9 cellular contexts compared by ENCODE assay signal in genomic region chr3:108503722-108504121, GRCh38. TPM values are rescaled to one million over a fixed set of nuclear protein-coding genes. Genes with fewer than 3 reads are reported as not detected.
"Had no signal": no experiment of that assay in that cellular context is flagged by ENCODE, and none has a peak within 500 bp of the region (broad histone marks: within the 10 kb centered on the region; RNA-seq: fewer than 3 reads in every experiment).

No MANE protein-coding gene starts in this region.

- H2AFZ ChIP-seq: GM23248 had no signal

- ATAC-seq: GM23338, HCT116 had no signal

- H3K36me3 ChIP-seq: HAP-1 had no signal

- H3K4me2 ChIP-seq: GM23338 had no signal

- H3K4me1 ChIP-seq: HAP-1 had no signal

- H3K9ac ChIP-seq: GM23248 had no signal

- DNase-seq: GM23248, GOT3, H7, H9, HCEC 1CT, HFFc6 had no signal

- H3K27ac ChIP-seq: GM23248 had no signal

- H3K4me3 ChIP-seq: GM23248, GM23338, HAP-1 had no signal

- H3K9me3 ChIP-seq: HAP-1 had no signal

RNA-seq across cellular contexts. Expression of gene MYH15, which starts 6.7 kb away (rescaled TPM):
- polyA plus RNA-seq: GM23338 had no signal
